In genomic region chr11:118927554-118928107, GRCh38 we compare ENCODE assay signal across 8 cellular contexts. TPM values are rescaled to one million over a fixed set of nuclear protein-coding genes. Genes with fewer than 3 reads are reported as not detected.
DNase-seq lines count a peak whose midpoint lies in the region; ATAC-seq and TF ChIP-seq lines count a peak whose summit lies in the region.

No MANE protein-coding gene starts in this region.

- H3K27ac ChIP-seq in left ventricle myocardium inferior (replicated peaks) = peak overlapping the region; percentile 100
- H3K27ac ChIP-seq in muscle layer of colon (ENCODE audit: low read depth, low read length) = peak overlapping the region; percentile 86
- H3K27ac ChIP-seq in aorta (ENCODE audit: low read depth in 1 of 2, low read length in 2 of 2) = peak overlapping the region; percentile 52 to 63

- ATAC-seq in left ventricle myocardium superior = no peak
- no peak for ATAC-seq in aorta (ENCODE audit: low FRiP score)
- ATAC-seq in GM21515 (IDR thresholded peaks at IDR 0.05; ENCODE audit: unreplicated experiment) = no peak
- no peak for ATAC-seq in GM19035 (IDR thresholded peaks at IDR 0.05; ENCODE audit: unreplicated experiment)

- H3K27me3 ChIP-seq in left ventricle myocardium inferior (ENCODE audit: low read depth) (no peaks in the 10 kb centered on the region), muscle layer of colon (ENCODE audit: control insufficient read depth in 1 of 2, insufficient read depth in 2 of 2, low read length in 2 of 2) (no peaks in the 10 kb centered on the region), aorta (ENCODE audit: control insufficient read depth in 1 of 2, insufficient read depth in 2 of 2, low read length in 1 of 2) (no peaks in the 10 kb centered on the region)

- H3K36me3 Mint-ChIP-seq in MCF 10A (ENCODE audit: insufficient read depth, unreplicated experiment) = peaks cover 9% of the 10 kb centered on the region

- POLR2A ChIA-PET in MCF 10A (lab: Yijun Ruan, JAX) = interaction anchor here (0.6 to 1.7 kb wide), 12 partner anchors 18 to 305 kb away, joined by 3 to 8 read pairs (median 4); partner anchors contain the start of gene UPK2

- no peaks in the 10 kb centered on the region for H3K27me3 Mint-ChIP-seq in MCF 10A (ENCODE audit: insufficient read depth, unreplicated experiment)

- H3K9me3 ChIP-seq in left ventricle myocardium inferior (replicated peaks) = no peaks in the 10 kb centered on the region
- no peaks in the 10 kb centered on the region for H3K9me3 ChIP-seq in muscle layer of colon (ENCODE audit: low read length)
- no peaks in the 10 kb centered on the region for H3K9me3 ChIP-seq in aorta (ENCODE audit: control insufficient read depth, low read length)

- peak overlapping the region; percentile 84 for H3K27ac Mint-ChIP-seq in MCF 10A (ENCODE audit: low read depth, unreplicated experiment)

- H3K9ac ChIP-seq in muscle layer of colon (ENCODE audit: low read length) = peak overlapping the region; percentile 66

- CTCF ChIA-PET in MCF 10A (lab: Yijun Ruan, JAX) = interaction anchor here (0.5 to 5.8 kb wide), 14 partner anchors 18 to 1272 kb away, joined by 3 to 43 read pairs (median 4); partner anchors contain the start of gene CXCR5

- intact Hi-C loops in left ventricle myocardium inferior (cut with micrococcal nuclease) (loop anchor here (2.0 kb wide), 1 partner anchor 21 kb away; no protein-coding TSS in a partner anchor), left ventricle myocardium superior (cut with micrococcal nuclease) (no loop called here), MCF 10A (cut with micrococcal nuclease) (loop anchor here (1.0 to 2.0 kb wide), 4 partner anchors 20 to 237 kb away; partner anchors contain the start of gene UPK2), aorta (cut with DNase I) (loop anchor here (1.0 to 5.0 kb wide), 4 partner anchors 20 to 237 kb away; partner anchors contain the start of gene DDX6 (in 1 of the 2))

- H3K4me1 Mint-ChIP-seq in MCF 10A (ENCODE audit: insufficient read depth, unreplicated experiment) = peaks cover 31% of the 10 kb centered on the region

- DNase-seq in left ventricle myocardium inferior (no peak), left ventricle myocardium superior (no peak), MCF 10A (ENCODE audit: unreplicated experiment) (no peak), aorta (peak in 1 of 2 donors; percentile 17), COLO829 (ENCODE audit: low spot score) (no peak)

- H3K4me1 ChIP-seq in left ventricle myocardium inferior = peaks cover 74% of the 10 kb centered on the region
- H3K4me1 ChIP-seq in muscle layer of colon (ENCODE audit: insufficient read depth, low read length) = peaks cover 47% of the 10 kb centered on the region
- H3K4me1 ChIP-seq in aorta (ENCODE audit: control insufficient read depth in 1 of 2, insufficient read depth in 2 of 2, low read length in 2 of 2) = no peaks in the 10 kb centered on the region

- H3K4me3 ChIP-seq in left ventricle myocardium inferior = peak overlapping the region; percentile 90
- H3K4me3 ChIP-seq in muscle layer of colon (ENCODE audit: low read depth in 1 of 2, low read length in 2 of 2) = peak overlapping the region; percentile 75 to 89
- H3K4me3 ChIP-seq in aorta (ENCODE audit: low read length in 2 of 2) = no peak overlapping the region

- H3K4me3 Mint-ChIP-seq in MCF 10A (ENCODE audit: unreplicated experiment) = peak overlapping the region; percentile 84

- no peaks in the 10 kb centered on the region for H3K36me3 ChIP-seq in left ventricle myocardium inferior
- peaks cover 5% of the 10 kb centered on the region for H3K36me3 ChIP-seq in muscle layer of colon (ENCODE audit: insufficient read depth, low read length)
- no peaks in the 10 kb centered on the region for H3K36me3 ChIP-seq in aorta (ENCODE audit: control insufficient read depth in 1 of 2, insufficient read depth in 2 of 2, low read length in 1 of 2)

- BruUV-seq in MCF 10A (replicated peaks; lab: Mats Ljungman, UMichigan) = no TSS peak

- 2 to 5% methylated on average over 7 of the region's 7 CpGs for WGBS in aorta, 2 donors

- H3K9me3 Mint-ChIP-seq in MCF 10A (ENCODE audit: unreplicated experiment) = no peaks in the 10 kb centered on the region

- no peak for TF ChIP-seq CTCF in left ventricle myocardium inferior (IDR thresholded peaks at IDR 0.05; ENCODE audit: borderline replicate concordance)
- TF ChIP-seq CTCF in MCF 10A (IDR thresholded peaks at IDR 0.05; ENCODE audit: unreplicated experiment) = no peak

RNA-seq across cellular contexts. Expression of gene BCL9L, which starts 1.9 kb away (rescaled TPM):
- 43.8 TPM for total RNA-seq in left ventricle myocardium inferior
- total RNA-seq in left ventricle myocardium superior = 44.7 TPM
- 91.6 and 121 TPM in 2 replicates for total RNA-seq in MCF 10A (2022)
- 10 to 100 TPM; 73.5 to 92.9 TPM for total RNA-seq in aorta
- 10 to 100 TPM; 12.5 to 21.1 TPM for polyA plus RNA-seq in aorta

RNA-seq across cellular contexts. Expression of gene UPK2, which starts 28.5 kb away (rescaled TPM):
- total RNA-seq in left ventricle myocardium inferior (not detected), left ventricle myocardium superior (not detected), MCF 10A (2022) (not detected in 2 replicates), aorta (not detected)
- not detected for polyA plus RNA-seq in aorta

RNA-seq across cellular contexts. Expression of gene FOXR1, which starts 43.9 kb away (rescaled TPM):
- total RNA-seq in left ventricle myocardium inferior = not detected
- not detected for total RNA-seq in left ventricle myocardium superior
- not detected in 2 replicates for total RNA-seq in MCF 10A (2022)
- not detected for total RNA-seq in aorta
- polyA plus RNA-seq in aorta = not detected

RNA-seq across cellular contexts. Expression of gene CXCR5, which starts 43.9 kb away (rescaled TPM):
- total RNA-seq in left ventricle myocardium inferior (not detected), left ventricle myocardium superior (not detected), MCF 10A (2022) (not detected in 2 replicates), aorta (under 1 TPM; 0.06 to 0.27 TPM)
- polyA plus RNA-seq in aorta = under 1 TPM; 0.13 to 0.69 TPM

Comparison
In these comparisons a context has a peak if more than half of its experiments do, and no peak if none do; other contexts are left out.
1. H3K4me3 ChIP-seq: peak in left ventricle myocardium inferior (single experiment) and muscle layer of colon (2 of 2); none in aorta (0 of 2).
2. Peak in every context shown above with its lines, with median percentiles within 50 percentile points of each other: H3K27ac ChIP-seq.